In genomic region chr9:18923167-18923566, GRCh38 we compare ENCODE assay signal across 21 cellular contexts.
"Had no signal": no experiment of that assay in that cellular context is flagged by ENCODE, and none has a peak within 500 bp of the region (broad histone marks: within the 10 kb centered on the region; RNA-seq: fewer than 3 reads in every experiment).

No MANE protein-coding gene starts in this region.

- H3K4me3 Mint-ChIP-seq: endodermal cell; naive thymus-derived CD4-positive, alpha-beta T cell had no signal

- H3K27ac ChIP-seq: heart left ventricle, right atrium auricular region, skin epidermis, stomach, transverse colon had no signal

- H3K36me3 ChIP-seq: heart left ventricle, right atrium auricular region, sigmoid colon, stomach, thoracic aorta, transverse colon had no signal

- DNase-seq: effector CD4-positive, alpha-beta T cell; endodermal cell; erythroblast; foreskin melanocyte; heart left ventricle; hippocampal formation; kidney glomerular epithelial cell; mammary epithelial cell; naive thymus-derived CD4-positive, alpha-beta T cell; posterior cingulate gyrus; sigmoid colon; stimulated activated CD4-positive, alpha-beta T cell treated with anti-CD3 and anti-CD28 coated beads, Interleukin-2, amount 100 ng/mL, for 24 hours; stimulated activated CD4-positive, alpha-beta T cell treated with anti-CD3 and anti-CD28 coated beads, Interleukin-4, amount 100 ng/mL, for 4 hours; stimulated activated naive CD4-positive, alpha-beta T cell; stomach; substantia nigra; transverse colon had no signal

- H3K36me3 Mint-ChIP-seq: naive thymus-derived CD4-positive, alpha-beta T cell had no signal

- H3K27me3 ChIP-seq: heart left ventricle, right atrium auricular region, sigmoid colon, stomach, transverse colon had no signal

- H3K4me3 ChIP-seq: coronary artery, heart left ventricle, right atrium auricular region, sigmoid colon, skin epidermis, stomach, thoracic aorta, transverse colon had no signal

- H3K4me1 ChIP-seq: right atrium auricular region had no signal

- H3K4me1 Mint-ChIP-seq: naive thymus-derived CD4-positive, alpha-beta T cell had no signal

- ATAC-seq: heart left ventricle; naive thymus-derived CD4-positive, alpha-beta T cell had no signal

- H3K27ac Mint-ChIP-seq: endodermal cell; naive thymus-derived CD4-positive, alpha-beta T cell had no signal

- H3K9me3 Mint-ChIP-seq: endodermal cell had no signal

- H3K9me3 ChIP-seq: heart left ventricle, right atrium auricular region, sigmoid colon, stomach, thoracic aorta, transverse colon had no signal
